Comparison of ENCODE assay signal across 20 cellular contexts in genomic region chr9:94859891-94860290, GRCh38.
DNase-seq lines count a peak whose midpoint lies in the region; ATAC-seq, FAIRE-seq and TF ChIP-seq lines count a peak whose summit lies in the region.
"Had no signal": no experiment of that assay in that cellular context is flagged by ENCODE, and none has a peak within 500 bp of the region (broad histone marks: within the 10 kb centered on the region; RNA-seq: fewer than 3 reads in every experiment).

No MANE protein-coding gene starts in this region.

- H3K27ac Mint-ChIP-seq in activated CD8-positive, alpha-beta memory T cell treated with anti-CD3 and anti-CD28 coated beads, Interleukin-2, amount 10 ng/mL, durations not matched to agents 7 days and 5 days = peak overlapping the region; percentile 92
- H3K27ac Mint-ChIP-seq in activated naive CD8-positive, alpha-beta T cell treated with anti-CD3 and anti-CD28 coated beads for 36 hours = peak overlapping the region; percentile 40

- BruUV-seq in IMR-90 (replicated peaks; lab: Mats Ljungman, UMichigan) = no TSS peak

- H3K27me3 ChIP-seq in IMR-90 (ENCODE audit: control insufficient read depth, insufficient read depth, low read length) (no peaks in the 10 kb centered on the region), trophoblast cell (ENCODE audit: insufficient read depth, low read length) (no peaks in the 10 kb centered on the region)
- H3K27me3 ChIP-seq: right lobe of liver had no signal

- 0 out of 2 replicates have a peak, but pooled peaks cover 5% of the 10 kb centered on the region for H4K20me1 ChIP-seq in IMR-90 (ENCODE audit: insufficient read depth, low read length)

- WGBS in IMR-90 (ENCODE audit: extremely low coverage in 2 of 2, insufficient read length in 1 of 2), 2 experiments = 96% methylated on average over 2 of the region's 6 CpGs; no CpG with 5 or more reads in 1 of the 2 experiments
- WGBS in trophoblast cell (ENCODE audit: extremely low coverage, insufficient coverage, insufficient read length) = no CpG with 5 or more reads among the region's 6 CpGs

- H2AK9ac ChIP-seq in IMR-90 (replicated peaks; ENCODE audit: low read depth, low read length, poor library complexity) = no peak overlapping the region

- H3K27me3 Mint-ChIP-seq in activated CD8-positive, alpha-beta memory T cell treated with anti-CD3 and anti-CD28 coated beads, Interleukin-2, amount 10 ng/mL, durations not matched to agents 7 days and 5 days = peaks cover 4% of the 10 kb centered on the region
- H3K27me3 Mint-ChIP-seq in activated naive CD8-positive, alpha-beta T cell treated with anti-CD3 and anti-CD28 coated beads for 36 hours = no peaks in the 10 kb centered on the region

- H2BK5ac ChIP-seq in IMR-90 (ENCODE audit: low read depth, low read length, poor library complexity, severe bottlenecking) = no peak overlapping the region
- H2BK5ac ChIP-seq in trophoblast cell (ENCODE audit: low read depth, low read length, poor library complexity) = no peak overlapping the region

- H2BK20ac ChIP-seq in IMR-90 (ENCODE audit: low read depth, low read length) = peak overlapping the region; percentile 16; the same call in 1 of the 2 replicates

- 0 out of 3 replicates have a peak overlapping the region, but pooled peaks have one; percentile 81 for H2BK15ac ChIP-seq in IMR-90 (ENCODE audit: low read depth, low read length)

- peaks cover 4% of the 10 kb centered on the region for H3K36me3 Mint-ChIP-seq in activated CD8-positive, alpha-beta memory T cell treated with anti-CD3 and anti-CD28 coated beads, Interleukin-2, amount 10 ng/mL, durations not matched to agents 7 days and 5 days
- peaks cover 14% of the 10 kb centered on the region for H3K36me3 Mint-ChIP-seq in activated naive CD8-positive, alpha-beta T cell treated with anti-CD3 and anti-CD28 coated beads for 36 hours

- intact Hi-C loops in IMR-90 (cut with micrococcal nuclease) = loop anchor here (5.0 kb wide), 1 partner anchor 38 kb away; no protein-coding TSS in a partner anchor

- H3K9ac ChIP-seq in IMR-90 (ENCODE audit: low read depth, low read length) (no peak overlapping the region), trophoblast cell (ENCODE audit: low read length) (no peak overlapping the region)

- peaks cover 3 to 41% of the 10 kb centered on the region in 2 experiments; a peak in 3 of 4 replicates for H3K79me1 ChIP-seq in IMR-90 (ENCODE audit: low read depth in 1 of 2, low read length in 2 of 2)
- H3K79me1 ChIP-seq in trophoblast cell (ENCODE audit: low read length) = peaks cover 5% of the 10 kb centered on the region

- H3K36me3 ChIP-seq in IMR-90 (ENCODE audit: control insufficient read depth, insufficient read depth, low read length) (peaks cover 1% of the 10 kb centered on the region; the same call in 1 of the 2 replicates), trophoblast cell (ENCODE audit: control insufficient read depth in 1 of 2, insufficient read depth in 2 of 2, low read length in 2 of 2) (no peaks in the 10 kb centered on the region)
- H3K36me3 ChIP-seq: right lobe of liver had no signal

- no peak overlapping the region for H2AFZ ChIP-seq in IMR-90 (replicated peaks; ENCODE audit: low read length, poor library complexity)
- H2AFZ ChIP-seq in trophoblast cell (ENCODE audit: insufficient read depth, low read length, poor library complexity) = no peak overlapping the region

- H3K23ac ChIP-seq in IMR-90 (ENCODE audit: low read depth, low read length) (no peak overlapping the region), trophoblast cell (ENCODE audit: low read length) (no peak overlapping the region)

- H3K14ac ChIP-seq in IMR-90 (replicated peaks; ENCODE audit: low read depth, low read length) (peak overlapping the region; percentile 69), trophoblast cell (ENCODE audit: low read length) (no peak overlapping the region)

- POLR2A ChIA-PET in IMR-90 (lab: Charles Lee; ENCODE audit: unreplicated experiment) = no interaction called here

- H3K18ac ChIP-seq in IMR-90 (ENCODE audit: low read depth, low read length) (peak overlapping the region; percentile 58; the same call in 1 of the 2 replicates), trophoblast cell (ENCODE audit: low read length) (no peak overlapping the region)

- H3K9me3 ChIP-seq in IMR-90 (ENCODE audit: control insufficient read depth, insufficient read depth, low read length) (0 out of 2 replicates have a peak, but pooled peaks cover 2% of the 10 kb centered on the region), trophoblast cell (ENCODE audit: insufficient read depth, low read depth, low read length) (no peaks in the 10 kb centered on the region)
- H3K9me3 ChIP-seq: mucosa of descending colon, right lobe of liver had no signal

- TF ChIP-seq POLR2A in IMR-90 (IDR thresholded peaks at IDR 0.05; ENCODE audit: low read depth, low read length) = no peak
- TF ChIP-seq POLR2A in GM12891 (IDR thresholded peaks at IDR 0.05; ENCODE audit: low read depth, low read length) = no peak

- CTCF ChIA-PET in activated CD8-positive, alpha-beta memory T cell treated with anti-CD3 and anti-CD28 coated beads, Interleukin-2, amount 10 ng/mL, durations not matched to agents 7 days and 5 days (lab: Charles Lee) = interaction anchor here (1.4 kb wide), 1 partner anchor 58 kb away, joined by 8 read pairs; no protein-coding TSS in a partner anchor
- CTCF ChIA-PET in IMR-90 (lab: Yijun Ruan, JAX) = interaction anchor here (0.6 kb wide), 1 partner anchor 104 kb away, joined by 3 read pairs; no protein-coding TSS in a partner anchor

- in situ Hi-C loops in IMR-90 (cut with MboI; ENCODE audit: low sequenced_read_pairs) = no loop called here

- H3K4me3 ChIP-seq in IMR-90 (ENCODE audit: insufficient read depth, low read depth, low read length) = no peak overlapping the region
- H3K4me3 ChIP-seq in trophoblast cell (ENCODE audit: low read depth, low read length) = no peak overlapping the region
- H3K4me3 ChIP-seq: mucosa of descending colon, right lobe of liver had no signal

- dilution Hi-C loops in IMR-90 (cut with HindIII; ENCODE audit: low sequenced_read_pairs, unreplicated experiment) = no loop called here

- TF ChIP-seq RAD21 in IMR-90 (IDR thresholded peaks at IDR 0.05; ENCODE audit: low read length) = no peak

- no peak for ATAC-seq in activated CD8-positive, alpha-beta memory T cell treated with anti-CD3 and anti-CD28 coated beads, Interleukin-2, amount 10 ng/mL, durations not matched to agents 7 days and 5 days
- ATAC-seq in IMR-90 (ENCODE audit: low read depth) = no peak
- ATAC-seq: HCT116, right lobe of liver had no signal

- H4K8ac ChIP-seq in IMR-90 (ENCODE audit: low read depth in 2 of 2, low read length in 2 of 2) (peak overlapping the region in 1 of 2 experiments; percentile 82; a peak in 1 of 4 replicates), trophoblast cell (ENCODE audit: low read depth, low read length) (no peak overlapping the region)

- no peaks in the 10 kb centered on the region for H3K79me2 ChIP-seq in trophoblast cell (ENCODE audit: control insufficient read depth, insufficient read depth, low read length, poor library complexity)

- H2BK12ac ChIP-seq in trophoblast cell (ENCODE audit: low read length) = no peak overlapping the region

- no peak for TF ChIP-seq CTCF in IMR-90 (conservative IDR thresholded peaks at IDR 0.05; ENCODE audit: low read depth, low read length)

- H4K12ac ChIP-seq in trophoblast cell (ENCODE audit: low read depth, low read length) = no peak overlapping the region

- H3K4me1 ChIP-seq in IMR-90 (ENCODE audit: control insufficient read depth, insufficient read depth, low read length) (peaks cover 18% of the 10 kb centered on the region), trophoblast cell (ENCODE audit: control insufficient read depth in 1 of 2, insufficient read depth in 2 of 2, low read length in 2 of 2) (peaks cover 13 to 17% of the 10 kb centered on the region in 2 experiments)

- H3K9me3 Mint-ChIP-seq in activated CD8-positive, alpha-beta memory T cell treated with anti-CD3 and anti-CD28 coated beads, Interleukin-2, amount 10 ng/mL, durations not matched to agents 7 days and 5 days (ENCODE audit: low read depth) = no peaks in the 10 kb centered on the region
- H3K9me3 Mint-ChIP-seq in activated naive CD8-positive, alpha-beta T cell treated with anti-CD3 and anti-CD28 coated beads for 36 hours = no peaks in the 10 kb centered on the region

- H2BK120ac ChIP-seq in IMR-90 (ENCODE audit: low read depth, low read length) (peak overlapping the region; percentile 93; the same call in 1 of the 2 replicates), trophoblast cell (ENCODE audit: insufficient read depth, low read length, poor library complexity) (no peak overlapping the region)

- H3K27ac ChIP-seq in IMR-90 (ENCODE audit: insufficient read depth, low read length) = no peak overlapping the region
- no peak overlapping the region for H3K27ac ChIP-seq in trophoblast cell (ENCODE audit: low read depth, low read length)

- peak overlapping the region; percentile 63; the same call in 1 of the 2 replicates for H4K91ac ChIP-seq in IMR-90 (ENCODE audit: insufficient read depth, low read depth, low read length)
- no peak overlapping the region for H4K91ac ChIP-seq in trophoblast cell (ENCODE audit: low read depth, low read length)

- peak overlapping the region; percentile 43; the same call in 1 of the 2 replicates for H4K5ac ChIP-seq in IMR-90 (ENCODE audit: low read depth, low read length)

- H2AK5ac ChIP-seq in IMR-90 (ENCODE audit: low read depth, low read length) (peak overlapping the region; percentile 59; the same call in 1 of the 2 replicates), trophoblast cell (ENCODE audit: low read length) (no peak overlapping the region)

- DNase-seq in activated CD8-positive, alpha-beta memory T cell treated with anti-CD3 and anti-CD28 coated beads, Interleukin-2, amount 10 ng/mL, durations not matched to agents 7 days and 5 days = no peak
- DNase-seq in activated CD8-positive, alpha-beta memory T cell treated with anti-CD3 and anti-CD28 coated beads, Interleukin-2, amount 50 U/mL, for 48 hours = no peak
- no peak for DNase-seq in IMR-90
- DNase-seq in activated naive CD8-positive, alpha-beta T cell treated with anti-CD3 and anti-CD28 coated beads for 36 hours = no peak
- peak; percentile 65 to 80 for DNase-seq in trophoblast cell
- DNase-seq in iPS-NIHi7 (ENCODE audit: extremely low spot score) = no peak
- no peak for DNase-seq in EL
- DNase-seq in GM12891 (ENCODE audit: insufficient read length, low spot score) = no peak
- DNase-seq: activated CD4-positive, CD25-positive, alpha-beta regulatory T cell; COR-L47; KBM-7; mucosa of descending colon; NCI-H1048; NCI-H2081; right lobe of liver; SHP77 had no signal

- no peak for FAIRE-seq in GM12891 (lab: Jason Lieb, UNC)
- FAIRE-seq: bronchial epithelial cell, frontal cortex, urothelium cell line had no signal

- H3K9me1 ChIP-seq in IMR-90 (ENCODE audit: insufficient read depth, low read length) = peaks cover 31% of the 10 kb centered on the region

- no peak overlapping the region for H3K56ac ChIP-seq in IMR-90 (ENCODE audit: extremely low read depth, insufficient read depth, low read length)

- no peak overlapping the region for H3K4me3 Mint-ChIP-seq in activated CD8-positive, alpha-beta memory T cell treated with anti-CD3 and anti-CD28 coated beads, Interleukin-2, amount 10 ng/mL, durations not matched to agents 7 days and 5 days
- no peak overlapping the region for H3K4me3 Mint-ChIP-seq in activated naive CD8-positive, alpha-beta T cell treated with anti-CD3 and anti-CD28 coated beads for 36 hours

- peaks cover 40% of the 10 kb centered on the region for H3K4me1 Mint-ChIP-seq in activated CD8-positive, alpha-beta memory T cell treated with anti-CD3 and anti-CD28 coated beads, Interleukin-2, amount 10 ng/mL, durations not matched to agents 7 days and 5 days
- H3K4me1 Mint-ChIP-seq in activated naive CD8-positive, alpha-beta T cell treated with anti-CD3 and anti-CD28 coated beads for 36 hours = peaks cover 33% of the 10 kb centered on the region

- H3K4me2 ChIP-seq in IMR-90 (ENCODE audit: low read depth, low read length) = no peak overlapping the region
- H3K4me2 ChIP-seq in trophoblast cell (ENCODE audit: low read length) = no peak overlapping the region

- H3K4ac ChIP-seq in IMR-90 (ENCODE audit: low read depth, low read length) (peak overlapping the region; percentile 97), trophoblast cell (ENCODE audit: low read depth, low read length) (no peak overlapping the region)

Comparison
In these comparisons a context has a peak if more than half of its experiments do, and no peak if none do; other contexts are left out.
1. DNase-seq: peak in trophoblast cell (2 of 2); none in activated CD8-positive, alpha-beta memory T cell treated with anti-CD3 and anti-CD28 coated beads, Interleukin-2, amount 10 ng/mL, durations not matched to agents 7 days and 5 days (single experiment), activated CD8-positive, alpha-beta memory T cell treated with anti-CD3 and anti-CD28 coated beads, Interleukin-2, amount 50 U/mL, for 48 hours (single experiment), IMR-90 (single experiment), activated naive CD8-positive, alpha-beta T cell treated with anti-CD3 and anti-CD28 coated beads for 36 hours (single experiment), iPS-NIHi7 (single experiment), EL (single experiment) and GM12891 (single experiment).